ENCODE assay signal across 21 cellular contexts in the genomic region with DNA sequence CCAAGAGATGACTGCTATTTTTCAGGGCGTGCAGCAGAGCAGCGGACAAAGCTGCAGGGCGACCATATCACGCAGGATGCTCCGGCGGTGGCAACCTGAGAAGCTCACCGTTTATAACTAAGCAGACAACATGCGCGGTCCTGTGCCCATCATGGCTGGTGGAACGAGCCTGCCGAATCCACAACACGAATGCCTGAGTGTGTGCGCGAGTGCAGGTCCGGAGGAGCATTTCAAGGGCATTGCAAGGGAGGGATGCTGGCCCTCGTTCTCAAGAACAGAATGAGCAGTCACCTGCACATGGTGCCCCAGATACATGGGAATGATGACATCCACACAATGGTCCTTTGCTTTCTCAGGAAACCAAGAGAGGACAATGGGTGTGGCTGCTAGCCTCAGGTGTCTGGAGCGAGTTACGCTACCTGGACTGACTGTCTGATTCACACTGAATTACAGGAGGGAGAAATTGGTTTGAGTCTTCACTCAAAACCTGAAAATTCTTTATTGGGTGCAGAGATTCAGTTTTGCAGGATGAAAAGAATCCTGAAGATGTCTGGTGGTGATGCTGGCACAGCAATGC. TPM values are rescaled to one million over a fixed set of nuclear protein-coding genes. Genes with fewer than 3 reads are reported as not detected.
DNase-seq lines count a peak whose midpoint lies in the region; ATAC-seq and TF ChIP-seq lines count a peak whose summit lies in the region.
"Had no signal": no experiment of that assay in that cellular context is flagged by ENCODE, and none has a peak within 500 bp of the region (broad histone marks: within the 10 kb centered on the region; RNA-seq: fewer than 3 reads in every experiment).

No MANE protein-coding gene starts in this region.

- no peak overlapping the region for H2BK12ac ChIP-seq in neuronal stem cell (ENCODE audit: low read length)

- no peaks in the 10 kb centered on the region for H3K79me1 ChIP-seq in neuronal stem cell (ENCODE audit: low read depth, low read length)

- H3K4me3 ChIP-seq in epithelial cell of esophagus (ENCODE audit: low read length): no peak overlapping the region
- H3K4me3 ChIP-seq in neuronal stem cell (ENCODE audit: low read length in 2 of 2): no peak overlapping the region
- no peak overlapping the region for H3K4me3 ChIP-seq in MG63
- H3K4me3 ChIP-seq: ascending aorta, dorsolateral prefrontal cortex, GM12878, lung, upper lobe of left lung had no signal

- no peak overlapping the region for H3K9ac ChIP-seq in neuronal stem cell (ENCODE audit: low read depth, low read length, poor library complexity)

- H3K18ac ChIP-seq in neuronal stem cell (ENCODE audit: low read length): no peak overlapping the region

- no peak overlapping the region for H2BK15ac ChIP-seq in neuronal stem cell (ENCODE audit: low read length)

- no peaks in the 10 kb centered on the region for H3K9me3 ChIP-seq in KOPT-K1 (ENCODE audit: insufficient read depth, low read length, poor library complexity, severe bottlenecking)
- no peaks in the 10 kb centered on the region for H3K9me3 ChIP-seq in neuronal stem cell (replicated peaks in 1 of 2; ENCODE audit: control insufficient read depth in 2 of 2, insufficient read depth in 1 of 2, low read depth in 1 of 2, low read length in 2 of 2)
- H3K9me3 ChIP-seq in MG63: no peaks in the 10 kb centered on the region
- H3K9me3 ChIP-seq: ascending aorta, upper lobe of left lung had no signal

- WGBS in neuronal stem cell (ENCODE audit: extremely low coverage in 2 of 2, insufficient read length in 2 of 2, insufficient replicate concordance in 1 of 2), 2 donors: no CpG with 5 or more reads among the region's 18 CpGs

- no peak overlapping the region for H2AFZ ChIP-seq in neuronal stem cell (ENCODE audit: low read length)

- H2AK5ac ChIP-seq in neuronal stem cell (ENCODE audit: low read depth, low read length): peak overlapping the region; percentile 47

- peak overlapping the region; percentile 74 for H3K27ac ChIP-seq in KOPT-K1 (ENCODE audit: low read depth, low read length, poor library complexity, severe bottlenecking)
- no peak overlapping the region for H3K27ac ChIP-seq in neuronal stem cell (replicated peaks; ENCODE audit: low read length)
- H3K27ac ChIP-seq: ascending aorta had no signal

- no peaks in the 10 kb centered on the region for H3K27me3 ChIP-seq in neuronal stem cell (ENCODE audit: control insufficient read depth in 3 of 3, insufficient read depth in 3 of 3, low read depth in 1 of 3, low read length in 3 of 3)
- H3K27me3 ChIP-seq in MG63: no peaks in the 10 kb centered on the region
- H3K27me3 ChIP-seq: ascending aorta, dorsolateral prefrontal cortex, upper lobe of left lung had no signal

- no peak overlapping the region for H2BK120ac ChIP-seq in neuronal stem cell (ENCODE audit: low read depth, low read length)

- no peak for ATAC-seq in HG03571 (IDR thresholded peaks at IDR 0.05; ENCODE audit: unreplicated experiment)
- ATAC-seq: activated naive CD4-positive, alpha-beta T cell treated with anti-CD3 and anti-CD28 coated beads, Interleukin-2, amount 50 U/mL, for 72 hours; T-cell had no signal

- H3K4me2 ChIP-seq in neuronal stem cell (ENCODE audit: insufficient read depth, low read length, poor library complexity, severe bottlenecking): no peak overlapping the region

- H4K8ac ChIP-seq in neuronal stem cell (ENCODE audit: low read depth, low read length): no peak overlapping the region

- peaks cover 2 to 10% of the 10 kb centered on the region in 2 donors for H3K4me1 ChIP-seq in neuronal stem cell (ENCODE audit: control insufficient read depth in 2 of 2, insufficient read depth in 1 of 2, low read depth in 1 of 2, low read length in 2 of 2)

- H3K14ac ChIP-seq in neuronal stem cell (ENCODE audit: low read length): no peak overlapping the region

- H3K36me3 ChIP-seq in KOPT-K1 (ENCODE audit: insufficient read depth, low read length) (no peaks in the 10 kb centered on the region), neuronal stem cell (replicated peaks in 1 of 2; ENCODE audit: control insufficient read depth in 2 of 2, insufficient read depth in 2 of 2, low read length in 2 of 2) (no peaks in the 10 kb centered on the region), MG63 (peaks cover 14% of the 10 kb centered on the region)
- H3K36me3 ChIP-seq: ascending aorta, upper lobe of left lung had no signal

- no peak overlapping the region for H4K91ac ChIP-seq in neuronal stem cell (ENCODE audit: low read depth, low read length, poor library complexity)

- no peak overlapping the region for H2BK5ac ChIP-seq in neuronal stem cell (ENCODE audit: low read length)

- peak overlapping the region; percentile 8 for H3K23ac ChIP-seq in neuronal stem cell (ENCODE audit: low read depth, low read length, poor library complexity)

- H3K4ac ChIP-seq in neuronal stem cell (ENCODE audit: low read length): no peak overlapping the region

- TF ChIP-seq CTCF in epithelial cell of esophagus (IDR thresholded peaks at IDR 0.05; ENCODE audit: insufficient read depth, low read depth, low read length, missing control alignments): no peak

- DNase-seq in DMS53 (lab: John Stamatoyannopoulos, UW) (peak; percentile 28), DMS53 treated with DMSO at 0.1 percent for 48 hours (lab: John Stamatoyannopoulos, UW; ENCODE audit: unreplicated experiment) (no peak), epithelial cell of esophagus (ENCODE audit: low read depth) (peak; percentile 74), neuronal stem cell (ENCODE audit: low spot score) (no peak), NCI-H2171 (lab: John Stamatoyannopoulos, UW) (no peak), MG63 (no peak)
- DNase-seq: 8988T; activated CD4-positive, alpha-beta T cell treated with anti-CD3 and anti-CD28 coated beads for 48 hours; CD8-positive, alpha-beta memory T cell; DMS79 treated with DMSO at 0.1 percent for 48 hours; dorsolateral prefrontal cortex; hypothalamus; NCI-H526; T-cell; upper lobe of left lung had no signal

RNA-seq across cellular contexts. Expression of gene TBC1D8, which starts 39.8 kb away (rescaled TPM):
- polyA plus RNA-seq in neuronal stem cell (2013, experiment 1 of 2): 2.7 TPM
- 2.9 TPM for polyA plus RNA-seq in neuronal stem cell (2013, experiment 2 of 2)
- total RNA-seq in MG63 (2014; rRNA removed; shearing (Covaris generic); ENCODE audit: low replicate concordance): 9.5 and 15.5 TPM in 2 replicates

Comparison
In these comparisons a context has a peak if more than half of its experiments do, and no peak if none do; other contexts are left out.
1. DNase-seq: peak in DMS53 (single experiment) and epithelial cell of esophagus (single experiment); none in DMS53 treated with DMSO at 0.1 percent for 48 hours (single experiment), neuronal stem cell (single experiment), NCI-H2171 (single experiment) and MG63 (single experiment).